ENCODE assay signal across 9 cellular contexts in the genomic region with DNA sequence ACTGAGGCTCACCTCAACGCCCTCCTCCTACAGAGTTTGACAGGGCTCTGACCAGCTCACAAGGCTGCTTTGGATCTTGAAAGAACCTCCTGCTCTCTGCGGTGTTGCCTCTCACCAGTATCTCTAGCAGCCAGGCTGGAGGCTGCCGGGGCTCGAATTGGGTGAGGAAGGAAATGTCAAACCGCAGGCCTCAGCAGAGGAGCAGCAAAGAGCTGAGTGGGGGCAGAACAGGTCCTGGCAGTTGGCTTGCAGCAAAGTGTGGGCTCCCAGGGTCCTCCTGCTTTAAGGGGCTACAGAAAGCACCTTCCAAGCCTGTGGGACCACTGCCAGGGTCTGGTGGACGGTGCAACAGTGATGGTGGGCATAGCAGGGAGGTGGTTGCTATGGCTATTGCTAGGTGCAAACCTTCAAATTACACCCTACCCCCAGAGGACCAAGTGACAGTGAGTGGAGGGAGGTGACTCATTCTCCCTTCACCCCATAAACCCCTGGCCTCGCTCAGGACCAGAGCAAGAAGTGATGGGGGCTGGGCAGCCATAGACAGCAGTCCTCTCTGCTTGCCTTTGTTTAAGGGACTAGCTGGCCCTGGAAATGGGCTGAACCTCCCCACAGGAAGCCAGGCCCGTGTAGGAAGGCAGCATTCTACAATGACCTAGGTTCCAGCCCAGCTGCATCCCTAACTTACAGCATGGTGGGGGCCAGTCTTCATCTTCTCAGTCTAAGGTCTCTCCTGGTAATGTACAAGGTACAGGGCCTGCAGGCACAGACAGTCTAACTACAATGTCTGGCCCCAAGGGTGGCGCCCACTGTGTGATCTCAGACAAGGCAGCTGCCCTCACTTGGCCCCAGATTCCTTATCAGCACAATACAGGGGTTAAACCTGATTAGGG. TPM values are rescaled to one million over a fixed set of nuclear protein-coding genes. Genes with fewer than 3 reads are reported as not detected.
DNase-seq lines count a peak whose midpoint lies in the region; ATAC-seq and TF ChIP-seq lines count a peak whose summit lies in the region.
"Had no signal": no experiment of that assay in that cellular context is flagged by ENCODE, and none has a peak within 500 bp of the region (broad histone marks: within the 10 kb centered on the region; RNA-seq: fewer than 3 reads in every experiment).

No MANE protein-coding gene starts in this region.

- peaks cover 38 to 82% of the 10 kb centered on the region in 2 donors for H3K36me3 Mint-ChIP-seq in CD4-positive, alpha-beta memory T cell
- peaks cover 81% of the 10 kb centered on the region for H3K36me3 Mint-ChIP-seq in activated CD8-positive, alpha-beta T cell treated with anti-CD3 and anti-CD28 coated beads for 36 hours (ENCODE audit: low read depth)

- POLR2A ChIA-PET in CD4-positive, alpha-beta memory T cell (lab: Charles Lee; ENCODE audit: partially characterized antibody), result interaction anchor here (0.6 to 32.1 kb wide), 16 partner anchors 8 to 1897 kb away, joined by 3 to 1265 read pairs (median 9); a partner anchor contains a TSS
- POLR2A ChIA-PET in activated CD8-positive, alpha-beta T cell treated with anti-CD3 and anti-CD28 coated beads for 36 hours (lab: Charles Lee), result interaction anchor here (0.6 to 13.7 kb wide), 9 partner anchors 11 to 587 kb away, joined by 3 to 470 read pairs (median 5); a partner anchor contains a TSS

- H3K4me1 ChIP-seq in CD4-positive, alpha-beta memory T cell (ENCODE audit: insufficient read depth, low read length), result peaks cover 95% of the 10 kb centered on the region
- peaks cover 0 to 97% (median 20%) of the 10 kb centered on the region in 9 donors for H3K4me1 ChIP-seq in heart right ventricle

- CTCF ChIA-PET in CD4-positive, alpha-beta memory T cell (lab: Charles Lee; ENCODE audit: partially characterized antibody), result interaction anchor here (0.9 to 12.6 kb wide), 9 partner anchors 12 to 178 kb away, joined by 3 to 384 read pairs (median 30); a partner anchor contains a TSS
- CTCF ChIA-PET in activated CD8-positive, alpha-beta T cell treated with anti-CD3 and anti-CD28 coated beads for 36 hours (lab: Charles Lee), result interaction anchor here (0.8 to 7.7 kb wide), 14 partner anchors 9 to 60 kb away, joined by 3 to 63 read pairs (median 6); a partner anchor contains a TSS

- DNase-seq in CD4-positive, alpha-beta memory T cell, result peak; percentile 90 to 96 (median 91)
- DNase-seq in Jurkat, Clone E6-1 (ENCODE audit: low read depth, low spot score), result peak; percentile 100
- DNase-seq in activated CD8-positive, alpha-beta T cell treated with anti-CD3 and anti-CD28 coated beads for 36 hours, result peak; percentile 97
- DNase-seq in heart right ventricle, result peak; percentile 33 to 46
- DNase-seq in stimulated activated CD8-positive, alpha-beta memory T cell treated with anti-CD3 and anti-CD28 coated beads, Interleukin-15, amount 100 ng/mL, for 1 hour (ENCODE audit: low read depth), result peak; percentile 68
- no peak for DNase-seq in A172 (ENCODE audit: low spot score)
- DNase-seq in epidermal melanocyte (ENCODE audit: insufficient read length, low spot score), result no peak

- ATAC-seq in GM21515 (IDR thresholded peaks at IDR 0.05; ENCODE audit: unreplicated experiment), result peak; percentile 94
- ATAC-seq in activated CD8-positive, alpha-beta T cell treated with anti-CD3 and anti-CD28 coated beads for 36 hours, result peak; percentile 76
- ATAC-seq in heart right ventricle, result peak; percentile 44 to 74 (median 58)

- H3K36me3 ChIP-seq in CD4-positive, alpha-beta memory T cell (ENCODE audit: insufficient read depth, low read length), result peaks cover 27% of the 10 kb centered on the region
- H3K36me3 ChIP-seq in heart right ventricle, result peaks cover 0 to 74% (median 0%) of the 10 kb centered on the region in 9 donors

- TF ChIP-seq CTCF in activated CD8-positive, alpha-beta T cell treated with anti-CD3 and anti-CD28 coated beads for 36 hours (IDR thresholded peaks at IDR 0.05), result no peak
- no peak for TF ChIP-seq CTCF in heart right ventricle (IDR thresholded peaks at IDR 0.05)

- H3K4me1 Mint-ChIP-seq in CD4-positive, alpha-beta memory T cell, result peaks cover 83 to 100% (median 93%) of the 10 kb centered on the region in 4 donors
- H3K4me1 Mint-ChIP-seq in activated CD8-positive, alpha-beta T cell treated with anti-CD3 and anti-CD28 coated beads for 36 hours (ENCODE audit: low read depth), result peaks cover 93% of the 10 kb centered on the region

- no peaks in the 10 kb centered on the region for H3K9me3 Mint-ChIP-seq in CD4-positive, alpha-beta memory T cell
- H3K9me3 Mint-ChIP-seq in activated CD8-positive, alpha-beta T cell treated with anti-CD3 and anti-CD28 coated beads for 36 hours, result no peaks in the 10 kb centered on the region

- peak overlapping the region; percentile 91 to 100 (median 96) for H3K27ac Mint-ChIP-seq in CD4-positive, alpha-beta memory T cell
- peak overlapping the region; percentile 96 for H3K27ac Mint-ChIP-seq in activated CD8-positive, alpha-beta T cell treated with anti-CD3 and anti-CD28 coated beads for 36 hours

- H3K4me3 Mint-ChIP-seq in CD4-positive, alpha-beta memory T cell, result peak overlapping the region; percentile 75 to 92 (median 85)
- H3K4me3 Mint-ChIP-seq in activated CD8-positive, alpha-beta T cell treated with anti-CD3 and anti-CD28 coated beads for 36 hours, result peak overlapping the region; percentile 43

- WGBS in heart right ventricle, 2 donors, result 66 to 78% methylated on average over 9 of the region's 9 CpGs

- no peaks in the 10 kb centered on the region for H3K27me3 Mint-ChIP-seq in CD4-positive, alpha-beta memory T cell
- H3K27me3 Mint-ChIP-seq in activated CD8-positive, alpha-beta T cell treated with anti-CD3 and anti-CD28 coated beads for 36 hours, result no peaks in the 10 kb centered on the region

- H3K27me3 ChIP-seq in CD4-positive, alpha-beta memory T cell (ENCODE audit: insufficient read depth, low read length), result no peaks in the 10 kb centered on the region
- no peaks in the 10 kb centered on the region for H3K27me3 ChIP-seq in heart right ventricle

- intact Hi-C loops in CD4-positive, alpha-beta memory T cell (cut with micrococcal nuclease), result loop anchor here (1.0 to 2.0 kb wide), 6 partner anchors 8 to 52 kb away; a partner anchor contains a TSS
- intact Hi-C loops in activated CD8-positive, alpha-beta T cell treated with anti-CD3 and anti-CD28 coated beads for 36 hours (cut with micrococcal nuclease), result loop anchor here (2.0 kb wide), 1 partner anchor 18 kb away; a partner anchor contains a TSS
- intact Hi-C loops in heart right ventricle (cut with DNase I), result loop anchor here in 2 of 10 donors (5.0 kb wide), 2 partner anchors 58 to 68 kb away; no protein-coding TSS in a partner anchor

- peak overlapping the region; percentile 68 for H3K27ac ChIP-seq in CD4-positive, alpha-beta memory T cell (ENCODE audit: low read depth, low read length)
- peak overlapping the region in 5 of 10 donors; percentile 6 to 87 (median 29) for H3K27ac ChIP-seq in heart right ventricle

- H3K4me3 ChIP-seq in CD4-positive, alpha-beta memory T cell (ENCODE audit: low read length in 2 of 2), result peak overlapping the region in 1 of 2 donors; percentile 15
- peak overlapping the region; percentile 49 for H3K4me3 ChIP-seq in Jurkat, Clone E6-1 (ENCODE audit: low read length)
- peak overlapping the region in 1 of 10 donors; percentile 26 for H3K4me3 ChIP-seq in heart right ventricle

- H3K9me3 ChIP-seq in CD4-positive, alpha-beta memory T cell (ENCODE audit: control insufficient read depth in 1 of 2, low read length in 2 of 2), result no peaks in the 10 kb centered on the region
- peaks cover 0 to 7% (median 0%) of the 10 kb centered on the region in 11 donors for H3K9me3 ChIP-seq in heart right ventricle

RNA-seq across cellular contexts. Expression of a gene that starts 18.7 kb away (rescaled TPM):
- total RNA-seq in CD4-positive, alpha-beta memory T cell, result 100 to 1,000 TPM; 291 to 318 TPM
- polyA plus RNA-seq in CD4-positive, alpha-beta memory T cell, result 100 to 1,000 TPM; 117 to 259 TPM
- 129 TPM for polyA plus RNA-seq in Jurkat, Clone E6-1 (2012; ENCODE audit: insufficient read depth, insufficient read length)
- total RNA-seq in activated CD8-positive, alpha-beta T cell treated with anti-CD3 and anti-CD28 coated beads for 36 hours, result 100 to 1,000 TPM; 243 to 259 TPM
- 10 to 100 TPM in 2 of 10 donors, 1 to 10 TPM in 8; 3.2 to 35.1 (median 4.6) TPM for total RNA-seq in heart right ventricle
- polyA plus RNA-seq in heart right ventricle, result 1 to 10 TPM; 2.7 to 5.2 TPM
- not detected in 2 replicates for total RNA-seq in A172 (2014; rRNA removed; shearing (Covaris generic))
- total RNA-seq: bronchial epithelial cell had no signal

RNA-seq across cellular contexts. Expression of a gene that starts 46.1 kb away (rescaled TPM):
- not detected for total RNA-seq in CD4-positive, alpha-beta memory T cell
- 1 to 10 TPM in 1 of 2 donors, not detected in 1; 2.4 TPM for polyA plus RNA-seq in CD4-positive, alpha-beta memory T cell
- 1.6 TPM for polyA plus RNA-seq in Jurkat, Clone E6-1 (2012; ENCODE audit: insufficient read depth, insufficient read length)
- total RNA-seq in activated CD8-positive, alpha-beta T cell treated with anti-CD3 and anti-CD28 coated beads for 36 hours, result not detected
- 1 to 10 TPM in 1 of 10 donors, under 1 TPM in 1, not detected in 8; 0.56 to 1.1 TPM for total RNA-seq in heart right ventricle
- polyA plus RNA-seq in heart right ventricle, result not detected
- not detected in 2 replicates for total RNA-seq in A172 (2014; rRNA removed; shearing (Covaris generic))
- total RNA-seq: bronchial epithelial cell had no signal

Comparison
In these comparisons a context has a peak if more than half of its experiments do, and no peak if none do; other contexts are left out.
1. DNase-seq: peak in CD4-positive, alpha-beta memory T cell (5 of 5), Jurkat, Clone E6-1 (single experiment), activated CD8-positive, alpha-beta T cell treated with anti-CD3 and anti-CD28 coated beads for 36 hours (single experiment), heart right ventricle (2 of 2) and stimulated activated CD8-positive, alpha-beta memory T cell treated with anti-CD3 and anti-CD28 coated beads, Interleukin-15, amount 100 ng/mL, for 1 hour (single experiment); none in A172 (single experiment) and epidermal melanocyte (single experiment).
2. RNA of a gene that starts 18.7 kb away (total RNA-seq): 291 to 318 TPM in CD4-positive, alpha-beta memory T cell and 243 to 259 TPM in activated CD8-positive, alpha-beta T cell treated with anti-CD3 and anti-CD28 coated beads for 36 hours; 3.2 to 35.1 TPM in heart right ventricle and not detected in A172; every median in the first group is over 4 times any median in the second.
3. Peak in every context shown above with its lines, with median percentiles within 50 percentile points of each other: ATAC-seq.